13 cellular contexts compared by ENCODE assay signal in the genomic region with DNA sequence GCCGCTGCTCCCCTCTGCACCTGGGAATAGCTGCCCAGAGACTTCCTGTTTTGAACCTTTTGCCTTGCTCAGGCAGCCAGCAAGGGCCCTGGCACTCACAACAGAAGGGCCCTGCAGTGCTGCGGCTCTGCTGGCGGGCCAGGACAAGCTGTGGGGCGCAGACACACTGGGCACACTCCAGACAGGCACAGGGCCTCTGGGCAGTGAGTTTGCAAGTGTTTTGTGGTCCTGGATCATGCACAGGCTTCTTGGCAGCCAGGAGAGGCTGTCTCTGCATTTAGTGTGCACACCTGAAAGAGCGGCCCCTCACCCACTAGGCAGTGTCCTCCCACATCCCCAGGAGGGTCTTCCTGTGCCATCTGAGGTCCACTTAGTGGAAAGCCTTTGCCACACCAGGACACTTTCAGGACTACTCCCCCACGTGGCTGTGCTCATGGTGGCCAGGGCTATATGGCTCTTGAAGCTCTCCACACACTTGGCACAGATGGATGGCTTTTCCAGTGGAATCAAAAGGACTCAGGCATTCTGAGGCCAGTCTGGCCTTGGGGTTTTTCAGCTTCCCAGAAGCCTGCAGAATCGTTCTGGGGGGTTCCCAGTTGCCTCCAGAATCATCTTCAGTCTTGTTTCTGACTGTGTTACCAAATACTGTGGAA. TPM values are rescaled to one million over a fixed set of nuclear protein-coding genes. Genes with fewer than 3 reads are reported as not detected.
DNase-seq lines count a peak whose midpoint lies in the region; ATAC-seq and TF ChIP-seq lines count a peak whose summit lies in the region.
"Had no signal": no experiment of that assay in that cellular context is flagged by ENCODE, and none has a peak within 500 bp of the region (broad histone marks: within the 10 kb centered on the region; RNA-seq: fewer than 3 reads in every experiment).

No MANE protein-coding gene starts in this region.

- no peaks in the 10 kb centered on the region for H3K9me3 Mint-ChIP-seq in activated CD8-positive, alpha-beta memory T cell treated with anti-CD3 and anti-CD28 coated beads, Interleukin-2, amount 10 ng/mL, durations not matched to agents 7 days and 5 days (ENCODE audit: low read depth)
- no peaks in the 10 kb centered on the region for H3K9me3 Mint-ChIP-seq in activated naive CD8-positive, alpha-beta T cell treated with anti-CD3 and anti-CD28 coated beads, Interleukin-2, amount 50 U/mL, for 24 hours

- H3K27me3 Mint-ChIP-seq in activated CD8-positive, alpha-beta memory T cell treated with anti-CD3 and anti-CD28 coated beads, Interleukin-2, amount 10 ng/mL, durations not matched to agents 7 days and 5 days, result no peaks in the 10 kb centered on the region
- H3K27me3 Mint-ChIP-seq in activated naive CD8-positive, alpha-beta T cell treated with anti-CD3 and anti-CD28 coated beads, Interleukin-2, amount 50 U/mL, for 24 hours, result no peaks in the 10 kb centered on the region

- peaks cover 86% of the 10 kb centered on the region for H3K4me1 Mint-ChIP-seq in activated CD8-positive, alpha-beta memory T cell treated with anti-CD3 and anti-CD28 coated beads, Interleukin-2, amount 10 ng/mL, durations not matched to agents 7 days and 5 days
- H3K4me1 Mint-ChIP-seq in activated naive CD8-positive, alpha-beta T cell treated with anti-CD3 and anti-CD28 coated beads, Interleukin-2, amount 50 U/mL, for 24 hours, result peaks cover 86% of the 10 kb centered on the region

- CTCF ChIA-PET in activated CD8-positive, alpha-beta memory T cell treated with anti-CD3 and anti-CD28 coated beads, Interleukin-2, amount 10 ng/mL, durations not matched to agents 7 days and 5 days (lab: Charles Lee), result interaction anchor here (1.1 to 3.4 kb wide), 3 partner anchors 19 to 127 kb away, joined by 3 to 14 read pairs (median 4); a partner anchor contains a TSS

- TF ChIP-seq CTCF in omental fat pad (IDR thresholded peaks at IDR 0.05), result no peak

- no peak overlapping the region for H3K4me3 Mint-ChIP-seq in activated CD8-positive, alpha-beta memory T cell treated with anti-CD3 and anti-CD28 coated beads, Interleukin-2, amount 10 ng/mL, durations not matched to agents 7 days and 5 days
- no peak overlapping the region for H3K4me3 Mint-ChIP-seq in activated naive CD8-positive, alpha-beta T cell treated with anti-CD3 and anti-CD28 coated beads, Interleukin-2, amount 50 U/mL, for 24 hours

- no peaks in the 10 kb centered on the region for H3K9me3 ChIP-seq in KOPT-K1 (ENCODE audit: insufficient read depth, low read length, poor library complexity, severe bottlenecking)
- H3K9me3 ChIP-seq: neutrophil, right lobe of liver, upper lobe of left lung had no signal

- H3K36me3 Mint-ChIP-seq in activated CD8-positive, alpha-beta memory T cell treated with anti-CD3 and anti-CD28 coated beads, Interleukin-2, amount 10 ng/mL, durations not matched to agents 7 days and 5 days, result peaks cover 9% of the 10 kb centered on the region
- H3K36me3 Mint-ChIP-seq in activated naive CD8-positive, alpha-beta T cell treated with anti-CD3 and anti-CD28 coated beads, Interleukin-2, amount 50 U/mL, for 24 hours (ENCODE audit: low read depth), result peaks cover 11% of the 10 kb centered on the region

- H3K36me3 ChIP-seq in KOPT-K1 (ENCODE audit: insufficient read depth, low read length), result no peaks in the 10 kb centered on the region

- H3K27ac Mint-ChIP-seq in activated CD8-positive, alpha-beta memory T cell treated with anti-CD3 and anti-CD28 coated beads, Interleukin-2, amount 10 ng/mL, durations not matched to agents 7 days and 5 days, result peak overlapping the region; percentile 68
- H3K27ac Mint-ChIP-seq in activated naive CD8-positive, alpha-beta T cell treated with anti-CD3 and anti-CD28 coated beads, Interleukin-2, amount 50 U/mL, for 24 hours, result peak overlapping the region; percentile 22

- no peak for ATAC-seq in activated CD8-positive, alpha-beta memory T cell treated with anti-CD3 and anti-CD28 coated beads, Interleukin-2, amount 10 ng/mL, durations not matched to agents 7 days and 5 days
- no peak for ATAC-seq in activated naive CD8-positive, alpha-beta T cell treated with anti-CD3 and anti-CD28 coated beads, Interleukin-2, amount 50 U/mL, for 24 hours
- no peak for ATAC-seq in omental fat pad (ENCODE audit: low FRiP score)
- ATAC-seq in GM18873 (IDR thresholded peaks at IDR 0.05; ENCODE audit: low FRiP score, unreplicated experiment), result no peak
- ATAC-seq: right lobe of liver had no signal

- H3K27ac ChIP-seq in KOPT-K1 (ENCODE audit: low read depth, low read length, poor library complexity, severe bottlenecking), result peak overlapping the region; percentile 8
- H3K27ac ChIP-seq: neutrophil, right lobe of liver, upper lobe of left lung had no signal

- peak; percentile 35 for DNase-seq in activated CD8-positive, alpha-beta memory T cell treated with anti-CD3 and anti-CD28 coated beads, Interleukin-2, amount 10 ng/mL, durations not matched to agents 7 days and 5 days
- DNase-seq in activated CD8-positive, alpha-beta memory T cell treated with anti-CD3 and anti-CD28 coated beads for 24 hours, result no peak
- no peak for DNase-seq in activated naive CD8-positive, alpha-beta T cell treated with anti-CD3 and anti-CD28 coated beads, Interleukin-2, amount 50 U/mL, for 24 hours
- DNase-seq in omental fat pad (ENCODE audit: low spot score) (peak; percentile 14), ecto neural progenitor cell (ENCODE audit: low spot score) (no peak), NCI-H2081 treated with DMSO at 0.1 percent for 48 hours (lab: John Stamatoyannopoulos, UW) (no peak)
- DNase-seq: mesenchymal stem cell; stimulated activated CD4-positive, alpha-beta T cell treated with anti-CD3 and anti-CD28 coated beads, Interleukin-4, amount 100 ng/mL, for 1 hour; upper lobe of left lung had no signal

RNA-seq across cellular contexts. Expression of a gene that starts 5.0 kb away (rescaled TPM):
- 10 to 100 TPM; 63.1 to 71.3 TPM for total RNA-seq in activated CD8-positive, alpha-beta memory T cell treated with anti-CD3 and anti-CD28 coated beads, Interleukin-2, amount 10 ng/mL, durations not matched to agents 7 days and 5 days
- 10 to 100 TPM in 2 of 4 donors, 1 to 10 TPM in 2; 7.1 to 21.2 (median 11.1) TPM for total RNA-seq in omental fat pad

RNA-seq across cellular contexts. Expression of a gene that starts 30.6 kb away (rescaled TPM):
- total RNA-seq in activated CD8-positive, alpha-beta memory T cell treated with anti-CD3 and anti-CD28 coated beads, Interleukin-2, amount 10 ng/mL, durations not matched to agents 7 days and 5 days, result 10 to 100 TPM; 23.1 to 24.8 TPM
- total RNA-seq in omental fat pad, result 10 to 100 TPM in 2 of 4 donors, 1 to 10 TPM in 2; 4.4 to 20.6 (median 10.4) TPM

Comparison
In these comparisons a context has a peak if more than half of its experiments do, and no peak if none do; other contexts are left out.
1. DNase-seq: peak in activated CD8-positive, alpha-beta memory T cell treated with anti-CD3 and anti-CD28 coated beads, Interleukin-2, amount 10 ng/mL, durations not matched to agents 7 days and 5 days (single experiment) and omental fat pad (single experiment); none in activated CD8-positive, alpha-beta memory T cell treated with anti-CD3 and anti-CD28 coated beads for 24 hours (single experiment), activated naive CD8-positive, alpha-beta T cell treated with anti-CD3 and anti-CD28 coated beads, Interleukin-2, amount 50 U/mL, for 24 hours (single experiment), ecto neural progenitor cell (single experiment) and NCI-H2081 treated with DMSO at 0.1 percent for 48 hours (single experiment).